Comparison of ENCODE assay signal across 33 cellular contexts in genomic region chrX:44003975-44004374, GRCh38. TPM values are rescaled to one million over a fixed set of nuclear protein-coding genes. Genes with fewer than 3 reads are reported as not detected.
DNase-seq lines count a peak whose midpoint lies in the region; ATAC-seq, FAIRE-seq and TF ChIP-seq lines count a peak whose summit lies in the region.
"Had no signal": no experiment of that assay in that cellular context is flagged by ENCODE, and none has a peak within 500 bp of the region (broad histone marks: within the 10 kb centered on the region; RNA-seq: fewer than 3 reads in every experiment).

No MANE protein-coding gene starts in this region.

- ATAC-seq in left lung (peak; percentile 39), GM18502 (IDR thresholded peaks at IDR 0.05; ENCODE audit: poor library complexity, unreplicated experiment) (no peak), HG03565 (IDR thresholded peaks at IDR 0.05; ENCODE audit: unreplicated experiment) (no peak)
- no peak for ATAC-seq in activated T-cell treated with anti-CD3 and anti-CD28 coated beads, Interleukin-2, amount 50 U/mL, for 72 hours (replicated peaks in 1 of 2)
- ATAC-seq: activated CD8-positive, alpha-beta T cell treated with anti-CD3 and anti-CD28 coated beads, Interleukin-2, amount 10 ng/mL, durations not matched to agents 7 days and 5 days; foreskin keratinocyte; GM12878; natural killer cell had no signal

- H3K27me3 ChIP-seq in ACC112 (ENCODE audit: insufficient read depth, low read length) (no peaks in the 10 kb centered on the region), bronchial epithelial cell (ENCODE audit: control insufficient read depth, insufficient read depth, low read length) (no peaks in the 10 kb centered on the region), left lung (no peaks in the 10 kb centered on the region), colonic mucosa (no peaks in the 10 kb centered on the region)
- H3K27me3 ChIP-seq: foreskin keratinocyte, SJSA1 had no signal

- H3K9me3 ChIP-seq in left lung: no peaks in the 10 kb centered on the region
- H3K9me3 ChIP-seq in colonic mucosa: no peaks in the 10 kb centered on the region
- H3K9me3 ChIP-seq: heart right ventricle, lower lobe of right lung, SJSA1 had no signal

- H2AFZ ChIP-seq in ACC112 (ENCODE audit: low read length, unreplicated experiment): no peak overlapping the region

- no peaks in the 10 kb centered on the region for H3K9me3 Mint-ChIP-seq in activated T-cell treated with anti-CD3 and anti-CD28 coated beads, Interleukin-2, amount 50 U/mL, for 72 hours
- H3K9me3 Mint-ChIP-seq: activated T-helper 2 cell treated with anti-CD3 and anti-CD28 coated beads, Interferon-gamma antibody, Interleukin-2, Interleukin-4, amounts not matched to agents 10 μg/mL and 5 μg/mL and 100 μg/mL, durations not matched to agents 14 hours and 24 hours and 36 hours; IgD-negative memory B cell; natural killer cell had no signal

- no peak overlapping the region for H3K4me3 Mint-ChIP-seq in activated T-cell treated with anti-CD3 and anti-CD28 coated beads, Interleukin-2, amount 50 U/mL, for 72 hours
- H3K4me3 Mint-ChIP-seq: activated CD8-positive, alpha-beta T cell treated with anti-CD3 and anti-CD28 coated beads, Interleukin-2, amount 10 ng/mL, durations not matched to agents 7 days and 5 days; CD4-positive, alpha-beta memory T cell; natural killer cell had no signal

- intact Hi-C loops in left lung (cut with DNase I): no loop called here
- intact Hi-C loops in colonic mucosa (cut with DNase I): no loop called here

- H3K79me2 ChIP-seq in ACC112 (ENCODE audit: control insufficient read depth, insufficient read depth, low read length, unreplicated experiment): no peaks in the 10 kb centered on the region

- no peaks in the 10 kb centered on the region for H3K36me3 ChIP-seq in ACC112 (ENCODE audit: insufficient read depth, low read length)
- no peaks in the 10 kb centered on the region for H3K36me3 ChIP-seq in bronchial epithelial cell (ENCODE audit: control insufficient read depth, insufficient read depth, low read length)
- H3K36me3 ChIP-seq in left lung: no peaks in the 10 kb centered on the region
- no peaks in the 10 kb centered on the region for H3K36me3 ChIP-seq in colonic mucosa
- H3K36me3 ChIP-seq: heart right ventricle, lower lobe of right lung, SJSA1 had no signal

- peaks cover 14% of the 10 kb centered on the region for H3K4me1 ChIP-seq in ACC112 (ENCODE audit: control insufficient read depth, insufficient read depth, low read length, unreplicated experiment)
- H3K4me1 ChIP-seq in left lung: no peaks in the 10 kb centered on the region
- H3K4me1 ChIP-seq in colonic mucosa: no peaks in the 10 kb centered on the region
- H3K4me1 ChIP-seq: foreskin keratinocyte, lower lobe of right lung, SJSA1 had no signal

- no peak overlapping the region for H3K4me3 ChIP-seq in ACC112 (ENCODE audit: low read depth, low read length)
- H3K4me3 ChIP-seq in bronchial epithelial cell (ENCODE audit: low read depth, low read length): no peak overlapping the region
- no peak overlapping the region for H3K4me3 ChIP-seq in left lung
- no peak overlapping the region for H3K4me3 ChIP-seq in colonic mucosa
- H3K4me3 ChIP-seq: GM12878, heart right ventricle, lower lobe of right lung, SJSA1 had no signal

- no peak overlapping the region for H3K27ac Mint-ChIP-seq in activated T-cell treated with anti-CD3 and anti-CD28 coated beads, Interleukin-2, amount 50 U/mL, for 72 hours
- H3K27ac Mint-ChIP-seq: activated CD8-positive, alpha-beta T cell treated with anti-CD3 and anti-CD28 coated beads, Interleukin-2, amount 10 ng/mL, durations not matched to agents 7 days and 5 days; activated T-helper 2 cell treated with anti-CD3 and anti-CD28 coated beads, Interferon-gamma antibody, Interleukin-2, Interleukin-4, amounts not matched to agents 10 μg/mL and 5 μg/mL and 100 μg/mL, durations not matched to agents 14 hours and 24 hours and 36 hours; CD4-positive, alpha-beta memory T cell; natural killer cell had no signal

- H3K4me1 Mint-ChIP-seq in activated T-cell treated with anti-CD3 and anti-CD28 coated beads, Interleukin-2, amount 50 U/mL, for 72 hours (ENCODE audit: low read depth): no peaks in the 10 kb centered on the region
- H3K4me1 Mint-ChIP-seq: CD4-positive, alpha-beta memory T cell; IgD-negative memory B cell; natural killer cell had no signal

- H3K27me3 Mint-ChIP-seq in activated T-cell treated with anti-CD3 and anti-CD28 coated beads, Interleukin-2, amount 50 U/mL, for 72 hours (ENCODE audit: low read depth): peaks cover 26% of the 10 kb centered on the region
- H3K27me3 Mint-ChIP-seq: CD4-positive, alpha-beta memory T cell had no signal

- H3K27ac ChIP-seq in ACC112 (ENCODE audit: low read depth, low read length) (0 out of 2 replicates have a peak overlapping the region, but pooled peaks have one; percentile 1), left lung (no peak overlapping the region), colonic mucosa (no peak overlapping the region)
- H3K27ac ChIP-seq: foreskin keratinocyte, heart right ventricle, lower lobe of right lung, RWPE1, SJSA1, VCaP had no signal

- peak; percentile 6 for DNase-seq in GM03348 (ENCODE audit: low spot score)
- peak; percentile 52 for DNase-seq in bronchial epithelial cell (ENCODE audit: low read depth)
- DNase-seq in left lung: peak in 1 of 2 donors; percentile 41
- DNase-seq in colonic mucosa: no peak
- DNase-seq in activated T-cell treated with anti-CD3 and anti-CD28 coated beads, Interleukin-2, amount 50 U/mL, for 72 hours: no peak
- DNase-seq: 8988T; activated CD4-positive, alpha-beta T cell treated with anti-CD3 and anti-CD28 coated beads for 4 hours; activated CD8-positive, alpha-beta T cell treated with anti-CD3 and anti-CD28 coated beads, Interleukin-2, amount 10 ng/mL, durations not matched to agents 7 days and 5 days; activated naive CD4-positive, alpha-beta T cell treated with anti-CD3 and anti-CD28 coated beads, Interleukin-2, amount 50 U/mL, for 16 hours; amniotic stem cell; CD4-positive, alpha-beta memory T cell; effector CD4-positive, alpha-beta T cell; foreskin keratinocyte; HCEC 1CT; heart right ventricle; lower lobe of right lung; natural killer cell; NCI-H1048; stimulated activated naive CD4-positive, alpha-beta T cell; T-helper 9 cell had no signal

- TF ChIP-seq CTCF in bronchial epithelial cell (IDR thresholded peaks at IDR 0.05; ENCODE audit: insufficient read depth, low read length, severe bottlenecking) (no peak), left lung (IDR thresholded peaks at IDR 0.05) (no peak), colonic mucosa (IDR thresholded peaks at IDR 0.05) (no peak)

- no peaks in the 10 kb centered on the region for H3K36me3 Mint-ChIP-seq in activated T-cell treated with anti-CD3 and anti-CD28 coated beads, Interleukin-2, amount 50 U/mL, for 72 hours (ENCODE audit: insufficient read depth in 2 of 2)
- H3K36me3 Mint-ChIP-seq: CD4-positive, alpha-beta memory T cell; IgD-negative memory B cell; natural killer cell had no signal

- FAIRE-seq in bronchial epithelial cell (lab: Jason Lieb, UNC): no peak
- FAIRE-seq: GM12878 had no signal

- H3K9ac ChIP-seq in colonic mucosa (ENCODE audit: low read depth in 2 of 2, low read length in 2 of 2): no peak overlapping the region

RNA-seq across cellular contexts. Expression of gene NDP, which starts 30.8 kb away (rescaled TPM):
- not detected in 2 replicates for total RNA-seq in bronchial epithelial cell
- not detected for total RNA-seq in left lung
- total RNA-seq in colonic mucosa: under 1 TPM in 1 of 2 donors, not detected in 1; 0.16 TPM
- total RNA-seq in activated T-cell treated with anti-CD3 and anti-CD28 coated beads, Interleukin-2, amount 50 U/mL, for 72 hours: not detected
- total RNA-seq: activated CD8-positive, alpha-beta T cell treated with anti-CD3 and anti-CD28 coated beads, Interleukin-2, amount 10 ng/mL, durations not matched to agents 7 days and 5 days; activated T-helper 2 cell treated with anti-CD3 and anti-CD28 coated beads, Interferon-gamma antibody, Interleukin-2, Interleukin-4, amounts not matched to agents 10 μg/mL and 5 μg/mL and 100 μg/mL, durations not matched to agents 14 hours and 24 hours and 36 hours; CD4-positive, alpha-beta memory T cell; epithelial cell of proximal tubule; foreskin keratinocyte; GM12878; kidney epithelial cell; mononuclear cell; natural killer cell; NCI-H460 had no signal

Comparison
In these comparisons a context has a peak if more than half of its experiments do, and no peak if none do; other contexts are left out.
1. DNase-seq: peak in GM03348 (single experiment) and bronchial epithelial cell (single experiment); none in colonic mucosa (single experiment) and activated T-cell treated with anti-CD3 and anti-CD28 coated beads, Interleukin-2, amount 50 U/mL, for 72 hours (0 of 2).